Comparison of ENCODE assay signal across 12 cellular contexts in the genomic region with DNA sequence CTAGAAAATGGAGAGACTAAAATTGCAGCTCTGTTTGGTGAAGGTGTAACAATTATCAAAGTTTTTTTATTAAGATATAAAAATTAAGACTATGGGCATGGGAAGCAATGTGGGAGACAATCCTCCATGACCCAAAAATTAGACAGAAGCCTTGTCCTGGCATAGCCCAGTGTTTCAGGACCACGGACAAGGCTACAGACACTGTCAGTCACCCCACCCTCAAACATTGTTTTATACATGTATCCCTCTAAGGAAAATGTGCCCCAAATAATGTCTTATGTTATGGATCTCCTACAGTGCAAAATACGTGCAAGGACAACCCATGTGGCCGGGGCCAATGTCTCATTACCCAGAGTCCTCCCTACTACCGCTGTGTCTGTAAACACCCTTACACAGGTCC. TPM values are rescaled to one million over a fixed set of nuclear protein-coding genes. Genes with fewer than 3 reads are reported as not detected.
DNase-seq lines count a peak whose midpoint lies in the region; ATAC-seq and TF ChIP-seq lines count a peak whose summit lies in the region.
"Had no signal": no experiment of that assay in that cellular context is flagged by ENCODE, and none has a peak within 500 bp of the region (broad histone marks: within the 10 kb centered on the region; RNA-seq: fewer than 3 reads in every experiment).

No MANE protein-coding gene starts in this region.

- H3K4me1 ChIP-seq in GM23338 (ENCODE audit: insufficient read depth) (peaks cover 3% of the 10 kb centered on the region; the same call in 1 of the 2 replicates), PC-9 (replicated peaks; ENCODE audit: insufficient read depth) (no peaks in the 10 kb centered on the region)

- H3K27ac Mint-ChIP-seq in GM23338: no peak overlapping the region
- H3K27ac Mint-ChIP-seq: mesothelial cell of epicardium had no signal

- H3K9me3 Mint-ChIP-seq in GM23338: no peaks in the 10 kb centered on the region
- H3K9me3 Mint-ChIP-seq: mesothelial cell of epicardium had no signal

- no peaks in the 10 kb centered on the region for H3K27me3 ChIP-seq in GM23338 (ENCODE audit: insufficient read depth)
- H3K27me3 ChIP-seq in PC-9 (ENCODE audit: insufficient read depth, low read depth): no peaks in the 10 kb centered on the region; the same call in 1 of the 2 replicates

- TF ChIP-seq CTCF in GM23338 (conservative IDR thresholded peaks at IDR 0.05; ENCODE audit: low read depth in 2 of 2) (no peak), fibroblast of pulmonary artery (IDR thresholded peaks at IDR 0.05; ENCODE audit: low read length, missing control alignments) (no peak), PC-9 (conservative IDR thresholded peaks at IDR 0.05) (no peak)

- POLR2A ChIA-PET in PC-9 (lab: Charles Lee; ENCODE audit: unreplicated experiment): no interaction called here

- DNase-seq in AG08395 (ENCODE audit: low spot score) (peak; percentile 52), GM23338 (ENCODE audit: low spot score) (peak; percentile 60), fibroblast of pulmonary artery (ENCODE audit: low read depth) (peak; percentile 26), PC-9 (no peak)
- DNase-seq in stimulated activated CD4-positive, alpha-beta T cell treated with anti-CD3 and anti-CD28 coated beads, Interleukin-2, amount 100 ng/mL, for 24 hours: no peak
- DNase-seq: NCI-H226, right cardiac atrium had no signal

- peak; percentile 59 for ATAC-seq in GM23338
- ATAC-seq in SK-N-SH treated with all-trans-retinoic acid at 6 μM for 48 hours: 0 out of 3 replicates have a peak, but pooled peaks have one; percentile 47
- ATAC-seq in GM21529 (IDR thresholded peaks at IDR 0.05; ENCODE audit: unreplicated experiment): no peak
- no peak for ATAC-seq in GM19452 (IDR thresholded peaks at IDR 0.05; ENCODE audit: unreplicated experiment)
- ATAC-seq: right cardiac atrium had no signal

- no peak overlapping the region for H2AFZ ChIP-seq in GM23338
- no peak overlapping the region for H2AFZ ChIP-seq in PC-9

- no peaks in the 10 kb centered on the region for H3K9me3 ChIP-seq in PC-9 (ENCODE audit: insufficient read depth, low read depth)

- H3K79me2 ChIP-seq in GM23338 (replicated peaks; ENCODE audit: insufficient read depth): no peaks in the 10 kb centered on the region
- H3K79me2 ChIP-seq in PC-9 (ENCODE audit: low read depth): no peaks in the 10 kb centered on the region

- H4K20me1 ChIP-seq in GM23338 (replicated peaks; ENCODE audit: insufficient read depth) (no peaks in the 10 kb centered on the region; the same call in 1 of the 2 replicates), PC-9 (ENCODE audit: insufficient read depth) (no peaks in the 10 kb centered on the region)

- H3K36me3 Mint-ChIP-seq in GM23338 (ENCODE audit: low read depth): no peaks in the 10 kb centered on the region
- H3K36me3 Mint-ChIP-seq: mesothelial cell of epicardium had no signal

- no peak overlapping the region for H3K4me2 ChIP-seq in GM23338
- H3K4me2 ChIP-seq in PC-9: no peak overlapping the region

- BruUV-seq in PC-9 (replicated peaks; lab: Mats Ljungman, UMichigan): no TSS peak

- peaks cover 8% of the 10 kb centered on the region; the same call in 2 of the 3 replicates for H3K4me1 Mint-ChIP-seq in GM23338

- no peak overlapping the region for H3K4me3 Mint-ChIP-seq in GM23338
- H3K4me3 Mint-ChIP-seq: mesothelial cell of epicardium had no signal

- H3K9me2 ChIP-seq in GM23338 (ENCODE audit: insufficient read depth) (peaks cover 6% of the 10 kb centered on the region; the same call in 1 of the 2 replicates), PC-9 (ENCODE audit: insufficient read depth) (no peaks in the 10 kb centered on the region)

- peaks cover 1% of the 10 kb centered on the region for H3K27me3 Mint-ChIP-seq in GM23338 (ENCODE audit: insufficient read depth, low read depth, poor library complexity)

- no peaks in the 10 kb centered on the region for H3K36me3 ChIP-seq in GM23338 (ENCODE audit: insufficient read depth)
- no peaks in the 10 kb centered on the region for H3K36me3 ChIP-seq in PC-9 (ENCODE audit: low read depth)

- CTCF ChIA-PET in PC-9 (lab: Charles Lee): no interaction called here

- H3K4me3 ChIP-seq in GM23338 (no peak overlapping the region), fibroblast of pulmonary artery (replicated peaks; ENCODE audit: low read depth, low read length) (no peak overlapping the region), PC-9 (no peak overlapping the region)

- H3K27ac ChIP-seq in GM23338 (ENCODE audit: low read depth) (no peak overlapping the region), PC-9 (no peak overlapping the region)

- H3F3A ChIP-seq in GM23338 (replicated peaks; ENCODE audit: low read depth): no peaks in the 10 kb centered on the region
- H3F3A ChIP-seq in PC-9 (ENCODE audit: insufficient read depth, low read depth): no peaks in the 10 kb centered on the region

- intact Hi-C loops in PC-9 (cut with micrococcal nuclease; ENCODE audit: unreplicated experiment): no loop called here

TF ChIP-seq in GM23338, 12 proteins besides CTCF, POLR2A, EP300 and RAD21:
- TF ChIP-seq NANOG (IDR thresholded peaks at IDR 0.05; ENCODE audit: borderline replicate concordance): no peak
- TF ChIP-seq ZNF331 (CRISPR knock-in tag; IDR thresholded peaks at IDR 0.05; ENCODE audit: low read depth): no peak
- TF ChIP-seq POLR2AphosphoS5 (IDR thresholded peaks at IDR 0.05; ENCODE audit: low read depth): no peak
- TF ChIP-seq, protein P1, sequence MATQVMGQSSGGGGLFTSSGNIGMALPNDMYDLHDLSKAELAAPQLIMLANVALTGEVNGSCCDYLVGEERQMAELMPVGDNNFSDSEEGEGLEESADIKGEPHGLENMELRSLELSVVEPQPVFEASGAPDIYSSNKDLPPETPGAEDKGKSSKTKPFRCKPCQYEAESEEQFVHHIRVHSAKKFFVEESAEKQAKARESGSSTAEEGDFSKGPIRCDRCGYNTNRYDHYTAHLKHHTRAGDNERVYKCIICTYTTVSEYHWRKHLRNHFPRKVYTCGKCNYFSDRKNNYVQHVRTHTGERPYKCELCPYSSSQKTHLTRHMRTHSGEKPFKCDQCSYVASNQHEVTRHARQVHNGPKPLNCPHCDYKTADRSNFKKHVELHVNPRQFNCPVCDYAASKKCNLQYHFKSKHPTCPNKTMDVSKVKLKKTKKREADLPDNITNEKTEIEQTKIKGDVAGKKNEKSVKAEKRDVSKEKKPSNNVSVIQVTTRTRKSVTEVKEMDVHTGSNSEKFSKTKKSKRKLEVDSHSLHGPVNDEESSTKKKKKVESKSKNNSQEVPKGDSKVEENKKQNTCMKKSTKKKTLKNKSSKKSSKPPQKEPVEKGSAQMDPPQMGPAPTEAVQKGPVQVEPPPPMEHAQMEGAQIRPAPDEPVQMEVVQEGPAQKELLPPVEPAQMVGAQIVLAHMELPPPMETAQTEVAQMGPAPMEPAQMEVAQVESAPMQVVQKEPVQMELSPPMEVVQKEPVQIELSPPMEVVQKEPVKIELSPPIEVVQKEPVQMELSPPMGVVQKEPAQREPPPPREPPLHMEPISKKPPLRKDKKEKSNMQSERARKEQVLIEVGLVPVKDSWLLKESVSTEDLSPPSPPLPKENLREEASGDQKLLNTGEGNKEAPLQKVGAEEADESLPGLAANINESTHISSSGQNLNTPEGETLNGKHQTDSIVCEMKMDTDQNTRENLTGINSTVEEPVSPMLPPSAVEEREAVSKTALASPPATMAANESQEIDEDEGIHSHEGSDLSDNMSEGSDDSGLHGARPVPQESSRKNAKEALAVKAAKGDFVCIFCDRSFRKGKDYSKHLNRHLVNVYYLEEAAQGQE (IDR thresholded peaks at IDR 0.05; ENCODE audit: unreplicated experiment): peak; percentile 83
TF ChIP-seq in GM23338: peak in this region for 1.

TF ChIP-seq in SK-N-SH treated with all-trans-retinoic acid at 6 μM for 48 hours, 23 proteins besides CTCF, POLR2A, EP300 and RAD21:
- no peak for TF ChIP-seq BACH2 (CRISPR knock-in tag; IDR thresholded peaks at IDR 0.05; ENCODE audit: borderline replicate concordance)
- TF ChIP-seq CSDC2 (CRISPR knock-in tag; IDR thresholded peaks at IDR 0.05): no peak
- TF ChIP-seq ZNF8 (CRISPR knock-in tag; IDR thresholded peaks at IDR 0.05): no peak
- TF ChIP-seq TOX (CRISPR knock-in tag; IDR thresholded peaks at IDR 0.05; ENCODE audit: borderline replicate concordance): no peak
- TF ChIP-seq, protein P2, sequence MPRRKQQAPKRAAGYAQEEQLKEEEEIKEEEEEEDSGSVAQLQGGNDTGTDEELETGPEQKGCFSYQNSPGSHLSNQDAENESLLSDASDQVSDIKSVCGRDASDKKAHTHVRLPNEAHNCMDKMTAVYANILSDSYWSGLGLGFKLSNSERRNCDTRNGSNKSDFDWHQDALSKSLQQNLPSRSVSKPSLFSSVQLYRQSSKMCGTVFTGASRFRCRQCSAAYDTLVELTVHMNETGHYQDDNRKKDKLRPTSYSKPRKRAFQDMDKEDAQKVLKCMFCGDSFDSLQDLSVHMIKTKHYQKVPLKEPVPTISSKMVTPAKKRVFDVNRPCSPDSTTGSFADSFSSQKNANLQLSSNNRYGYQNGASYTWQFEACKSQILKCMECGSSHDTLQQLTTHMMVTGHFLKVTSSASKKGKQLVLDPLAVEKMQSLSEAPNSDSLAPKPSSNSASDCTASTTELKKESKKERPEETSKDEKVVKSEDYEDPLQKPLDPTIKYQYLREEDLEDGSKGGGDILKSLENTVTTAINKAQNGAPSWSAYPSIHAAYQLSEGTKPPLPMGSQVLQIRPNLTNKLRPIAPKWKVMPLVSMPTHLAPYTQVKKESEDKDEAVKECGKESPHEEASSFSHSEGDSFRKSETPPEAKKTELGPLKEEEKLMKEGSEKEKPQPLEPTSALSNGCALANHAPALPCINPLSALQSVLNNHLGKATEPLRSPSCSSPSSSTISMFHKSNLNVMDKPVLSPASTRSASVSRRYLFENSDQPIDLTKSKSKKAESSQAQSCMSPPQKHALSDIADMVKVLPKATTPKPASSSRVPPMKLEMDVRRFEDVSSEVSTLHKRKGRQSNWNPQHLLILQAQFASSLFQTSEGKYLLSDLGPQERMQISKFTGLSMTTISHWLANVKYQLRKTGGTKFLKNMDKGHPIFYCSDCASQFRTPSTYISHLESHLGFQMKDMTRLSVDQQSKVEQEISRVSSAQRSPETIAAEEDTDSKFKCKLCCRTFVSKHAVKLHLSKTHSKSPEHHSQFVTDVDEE (CRISPR knock-in tag; IDR thresholded peaks at IDR 0.05): no peak

RNA-seq across cellular contexts. Expression of a gene that starts 24.0 kb away (rescaled TPM):
- not detected in 2 replicates for total RNA-seq in GM23338 (2014; rRNA removed; shearing (Covaris generic))
- polyA plus RNA-seq in GM23338 (2016; fragmentation: Nextera tagmentation; extraction: Ambion mirVana): not detected in 2 replicates
- total RNA-seq in PC-9 (2021): not detected in 2 replicates
- total RNA-seq: cardiac septum, mesothelial cell of epicardium had no signal

Comparison
In these comparisons a context has a peak if more than half of its experiments do, and no peak if none do; other contexts are left out.
1. DNase-seq: peak in AG08395 (single experiment), GM23338 (single experiment) and fibroblast of pulmonary artery (single experiment); none in PC-9 (0 of 2) and stimulated activated CD4-positive, alpha-beta T cell treated with anti-CD3 and anti-CD28 coated beads, Interleukin-2, amount 100 ng/mL, for 24 hours (0 of 2).
2. ATAC-seq: peak in GM23338 (single experiment) and SK-N-SH treated with all-trans-retinoic acid at 6 μM for 48 hours (single experiment); none in GM21529 (single experiment) and GM19452 (single experiment).